Comparison of ENCODE assay signal across 1 cellular context in the genomic region with DNA sequence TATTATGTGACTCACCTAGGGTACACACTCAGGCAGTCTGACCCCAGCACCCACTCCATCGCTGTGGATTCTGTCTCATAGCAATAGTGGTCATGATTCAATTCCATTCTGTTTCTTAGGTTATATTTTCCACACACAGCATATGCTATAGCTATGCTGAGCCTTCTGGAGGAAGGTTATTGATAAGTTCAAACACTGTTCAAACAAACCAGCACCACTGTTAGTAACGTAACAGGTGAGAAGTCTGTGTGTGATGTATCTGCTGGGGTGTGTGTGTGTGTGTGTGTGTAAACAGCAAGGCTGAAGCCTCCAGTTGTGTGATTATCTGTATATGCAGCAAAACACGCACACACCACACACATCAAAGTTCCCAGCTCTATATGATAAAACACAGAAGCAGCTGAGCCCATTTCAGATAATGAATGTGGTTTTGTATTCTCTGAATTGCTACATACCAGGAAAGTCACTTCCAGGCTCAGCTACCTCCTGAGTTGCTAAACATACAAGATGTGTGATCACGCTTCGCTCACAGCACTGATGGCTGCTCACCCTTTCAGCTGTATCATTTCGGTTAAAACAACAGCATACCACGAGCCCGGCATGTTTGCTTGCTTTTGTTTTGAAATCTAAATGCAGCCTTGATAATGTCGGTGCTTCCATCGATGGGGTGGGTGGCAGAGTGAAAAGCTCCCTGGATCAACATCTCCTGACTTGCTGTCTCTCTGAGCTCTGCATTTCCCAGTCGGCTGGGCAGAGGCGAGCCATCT.
TF ChIP-seq lines count a peak whose summit lies in the region.

No MANE protein-coding gene starts in this region.

TF ChIP-seq in HepG2, 621 proteins besides CTCF, POLR2A, EP300 and RAD21 (continued from another document and continues in another):
- TF ChIP-seq HNRNPLL (IDR thresholded peaks at IDR 0.05; ENCODE audit: low read depth, low read length, poor library complexity, severe bottlenecking) (no peak), ZNF3 (CRISPR knock-in tag; IDR thresholded peaks at IDR 0.05) (no peak), TCF7 (IDR thresholded peaks at IDR 0.05; ENCODE audit: low read depth) (peak; percentile 76), CCDC6 (CRISPR knock-in tag; IDR thresholded peaks at IDR 0.05) (peak; percentile 77; the same call in 1 of the 2 replicates), SAFB2 (CRISPR knock-in tag; IDR thresholded peaks at IDR 0.05; ENCODE audit: borderline replicate concordance, low read depth) (no peak; the same call in 1 of the 2 replicates), WIZ (CRISPR knock-in tag; IDR thresholded peaks at IDR 0.05) (no peak), ELF3 (CRISPR knock-in tag; IDR thresholded peaks at IDR 0.05) (peak; percentile 87), MAF1 (CRISPR knock-in tag; IDR thresholded peaks at IDR 0.05; ENCODE audit: borderline replicate concordance) (no peak), ZNF138 (CRISPR knock-in tag; IDR thresholded peaks at IDR 0.05; ENCODE audit: low read depth) (no peak), ZNF160 (CRISPR knock-in tag; IDR thresholded peaks at IDR 0.05) (no peak), PHF8 (CRISPR knock-in tag; IDR thresholded peaks at IDR 0.05) (no peak), MAFF (IDR thresholded peaks at IDR 0.05; ENCODE audit: low read depth, low read length) (0 out of 2 replicates have a peak, but pooled peaks have one; percentile 4), CAMTA2 (CRISPR knock-in tag; IDR thresholded peaks at IDR 0.05; ENCODE audit: borderline replicate concordance) (no peak)
- TF ChIP-seq, protein P1, sequence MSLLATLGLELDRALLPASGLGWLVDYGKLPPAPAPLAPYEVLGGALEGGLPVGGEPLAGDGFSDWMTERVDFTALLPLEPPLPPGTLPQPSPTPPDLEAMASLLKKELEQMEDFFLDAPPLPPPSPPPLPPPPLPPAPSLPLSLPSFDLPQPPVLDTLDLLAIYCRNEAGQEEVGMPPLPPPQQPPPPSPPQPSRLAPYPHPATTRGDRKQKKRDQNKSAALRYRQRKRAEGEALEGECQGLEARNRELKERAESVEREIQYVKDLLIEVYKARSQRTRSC (CRISPR knock-in tag; IDR thresholded peaks at IDR 0.05; ENCODE audit: low read depth): no peak
- TF ChIP-seq, protein P2, sequence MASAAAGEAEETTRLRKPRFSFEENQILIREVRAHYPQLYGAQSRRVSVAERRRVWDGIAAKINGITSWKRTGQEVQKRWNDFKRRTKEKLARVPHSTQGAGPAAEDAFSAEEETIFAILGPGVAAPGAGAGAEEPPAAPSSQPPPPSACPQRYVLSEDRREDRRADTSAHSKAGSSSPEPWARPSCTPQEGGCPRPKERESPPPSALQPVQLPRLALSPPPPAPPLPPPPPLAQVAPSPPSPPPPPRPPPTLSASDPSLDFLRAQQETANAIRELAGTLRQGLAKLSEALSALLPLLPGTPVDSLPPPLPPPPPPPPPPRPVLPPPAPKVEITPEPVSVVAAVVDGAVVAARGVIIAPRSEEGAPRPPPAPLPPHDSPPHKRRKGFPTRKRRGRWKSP (CRISPR knock-in tag; IDR thresholded peaks at IDR 0.05): peak; percentile 76; the same call in 1 of the 2 replicates
- TF ChIP-seq, protein P3, sequence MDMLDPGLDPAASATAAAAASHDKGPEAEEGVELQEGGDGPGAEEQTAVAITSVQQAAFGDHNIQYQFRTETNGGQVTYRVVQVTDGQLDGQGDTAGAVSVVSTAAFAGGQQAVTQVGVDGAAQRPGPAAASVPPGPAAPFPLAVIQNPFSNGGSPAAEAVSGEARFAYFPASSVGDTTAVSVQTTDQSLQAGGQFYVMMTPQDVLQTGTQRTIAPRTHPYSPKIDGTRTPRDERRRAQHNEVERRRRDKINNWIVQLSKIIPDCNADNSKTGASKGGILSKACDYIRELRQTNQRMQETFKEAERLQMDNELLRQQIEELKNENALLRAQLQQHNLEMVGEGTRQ (IDR thresholded peaks at IDR 0.05; ENCODE audit: low read depth, low read length): no peak
- TF ChIP-seq, protein P3 (CRISPR knock-in tag; IDR thresholded peaks at IDR 0.05; ENCODE audit: borderline replicate concordance): no peak
- TF ChIP-seq, protein P4, sequence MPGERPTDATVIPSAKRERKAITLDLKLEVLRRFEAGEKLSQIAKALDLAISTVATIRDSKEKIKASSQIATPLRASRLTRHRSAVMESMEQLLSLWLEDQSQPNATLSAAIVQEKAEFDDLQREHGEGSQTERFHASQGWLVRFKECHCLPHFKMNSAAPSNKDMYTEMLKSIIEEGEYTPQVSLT (CRISPR knock-in tag; IDR thresholded peaks at IDR 0.05; ENCODE audit: borderline replicate concordance, low read depth): no peak
- TF ChIP-seq, protein P5, sequence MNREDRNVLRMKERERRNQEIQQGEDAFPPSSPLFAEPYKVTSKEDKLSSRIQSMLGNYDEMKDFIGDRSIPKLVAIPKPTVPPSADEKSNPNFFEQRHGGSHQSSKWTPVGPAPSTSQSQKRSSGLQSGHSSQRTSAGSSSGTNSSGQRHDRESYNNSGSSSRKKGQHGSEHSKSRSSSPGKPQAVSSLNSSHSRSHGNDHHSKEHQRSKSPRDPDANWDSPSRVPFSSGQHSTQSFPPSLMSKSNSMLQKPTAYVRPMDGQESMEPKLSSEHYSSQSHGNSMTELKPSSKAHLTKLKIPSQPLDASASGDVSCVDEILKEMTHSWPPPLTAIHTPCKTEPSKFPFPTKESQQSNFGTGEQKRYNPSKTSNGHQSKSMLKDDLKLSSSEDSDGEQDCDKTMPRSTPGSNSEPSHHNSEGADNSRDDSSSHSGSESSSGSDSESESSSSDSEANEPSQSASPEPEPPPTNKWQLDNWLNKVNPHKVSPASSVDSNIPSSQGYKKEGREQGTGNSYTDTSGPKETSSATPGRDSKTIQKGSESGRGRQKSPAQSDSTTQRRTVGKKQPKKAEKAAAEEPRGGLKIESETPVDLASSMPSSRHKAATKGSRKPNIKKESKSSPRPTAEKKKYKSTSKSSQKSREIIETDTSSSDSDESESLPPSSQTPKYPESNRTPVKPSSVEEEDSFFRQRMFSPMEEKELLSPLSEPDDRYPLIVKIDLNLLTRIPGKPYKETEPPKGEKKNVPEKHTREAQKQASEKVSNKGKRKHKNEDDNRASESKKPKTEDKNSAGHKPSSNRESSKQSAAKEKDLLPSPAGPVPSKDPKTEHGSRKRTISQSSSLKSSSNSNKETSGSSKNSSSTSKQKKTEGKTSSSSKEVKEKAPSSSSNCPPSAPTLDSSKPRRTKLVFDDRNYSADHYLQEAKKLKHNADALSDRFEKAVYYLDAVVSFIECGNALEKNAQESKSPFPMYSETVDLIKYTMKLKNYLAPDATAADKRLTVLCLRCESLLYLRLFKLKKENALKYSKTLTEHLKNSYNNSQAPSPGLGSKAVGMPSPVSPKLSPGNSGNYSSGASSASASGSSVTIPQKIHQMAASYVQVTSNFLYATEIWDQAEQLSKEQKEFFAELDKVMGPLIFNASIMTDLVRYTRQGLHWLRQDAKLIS (CRISPR knock-in tag; IDR thresholded peaks at IDR 0.05): no peak
- TF ChIP-seq, protein P6, sequence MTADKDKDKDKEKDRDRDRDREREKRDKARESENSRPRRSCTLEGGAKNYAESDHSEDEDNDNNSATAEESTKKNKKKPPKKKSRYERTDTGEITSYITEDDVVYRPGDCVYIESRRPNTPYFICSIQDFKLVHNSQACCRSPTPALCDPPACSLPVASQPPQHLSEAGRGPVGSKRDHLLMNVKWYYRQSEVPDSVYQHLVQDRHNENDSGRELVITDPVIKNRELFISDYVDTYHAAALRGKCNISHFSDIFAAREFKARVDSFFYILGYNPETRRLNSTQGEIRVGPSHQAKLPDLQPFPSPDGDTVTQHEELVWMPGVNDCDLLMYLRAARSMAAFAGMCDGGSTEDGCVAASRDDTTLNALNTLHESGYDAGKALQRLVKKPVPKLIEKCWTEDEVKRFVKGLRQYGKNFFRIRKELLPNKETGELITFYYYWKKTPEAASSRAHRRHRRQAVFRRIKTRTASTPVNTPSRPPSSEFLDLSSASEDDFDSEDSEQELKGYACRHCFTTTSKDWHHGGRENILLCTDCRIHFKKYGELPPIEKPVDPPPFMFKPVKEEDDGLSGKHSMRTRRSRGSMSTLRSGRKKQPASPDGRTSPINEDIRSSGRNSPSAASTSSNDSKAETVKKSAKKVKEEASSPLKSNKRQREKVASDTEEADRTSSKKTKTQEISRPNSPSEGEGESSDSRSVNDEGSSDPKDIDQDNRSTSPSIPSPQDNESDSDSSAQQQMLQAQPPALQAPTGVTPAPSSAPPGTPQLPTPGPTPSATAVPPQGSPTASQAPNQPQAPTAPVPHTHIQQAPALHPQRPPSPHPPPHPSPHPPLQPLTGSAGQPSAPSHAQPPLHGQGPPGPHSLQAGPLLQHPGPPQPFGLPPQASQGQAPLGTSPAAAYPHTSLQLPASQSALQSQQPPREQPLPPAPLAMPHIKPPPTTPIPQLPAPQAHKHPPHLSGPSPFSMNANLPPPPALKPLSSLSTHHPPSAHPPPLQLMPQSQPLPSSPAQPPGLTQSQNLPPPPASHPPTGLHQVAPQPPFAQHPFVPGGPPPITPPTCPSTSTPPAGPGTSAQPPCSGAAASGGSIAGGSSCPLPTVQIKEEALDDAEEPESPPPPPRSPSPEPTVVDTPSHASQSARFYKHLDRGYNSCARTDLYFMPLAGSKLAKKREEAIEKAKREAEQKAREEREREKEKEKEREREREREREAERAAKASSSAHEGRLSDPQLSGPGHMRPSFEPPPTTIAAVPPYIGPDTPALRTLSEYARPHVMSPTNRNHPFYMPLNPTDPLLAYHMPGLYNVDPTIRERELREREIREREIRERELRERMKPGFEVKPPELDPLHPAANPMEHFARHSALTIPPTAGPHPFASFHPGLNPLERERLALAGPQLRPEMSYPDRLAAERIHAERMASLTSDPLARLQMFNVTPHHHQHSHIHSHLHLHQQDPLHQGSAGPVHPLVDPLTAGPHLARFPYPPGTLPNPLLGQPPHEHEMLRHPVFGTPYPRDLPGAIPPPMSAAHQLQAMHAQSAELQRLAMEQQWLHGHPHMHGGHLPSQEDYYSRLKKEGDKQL (CRISPR knock-in tag; IDR thresholded peaks at IDR 0.05; ENCODE audit: low read depth): peak; percentile 81
- TF ChIP-seq, protein P7, sequence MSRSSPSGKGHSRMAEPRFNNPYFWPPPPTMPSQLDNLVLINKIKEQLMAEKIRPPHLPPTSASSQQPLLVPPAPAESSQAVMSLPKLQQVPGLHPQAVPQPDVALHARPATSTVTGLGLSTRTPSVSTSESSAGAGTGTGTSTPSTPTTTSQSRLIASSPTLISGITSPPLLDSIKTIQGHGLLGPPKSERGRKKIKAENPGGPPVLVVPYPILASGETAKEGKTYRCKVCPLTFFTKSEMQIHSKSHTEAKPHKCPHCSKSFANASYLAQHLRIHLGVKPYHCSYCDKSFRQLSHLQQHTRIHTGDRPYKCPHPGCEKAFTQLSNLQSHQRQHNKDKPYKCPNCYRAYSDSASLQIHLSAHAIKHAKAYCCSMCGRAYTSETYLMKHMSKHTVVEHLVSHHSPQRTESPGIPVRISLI (CRISPR knock-in tag; IDR thresholded peaks at IDR 0.05; ENCODE audit: borderline replicate concordance): peak; percentile 39; the same call in 1 of the 2 replicates
- TF ChIP-seq, protein P8, sequence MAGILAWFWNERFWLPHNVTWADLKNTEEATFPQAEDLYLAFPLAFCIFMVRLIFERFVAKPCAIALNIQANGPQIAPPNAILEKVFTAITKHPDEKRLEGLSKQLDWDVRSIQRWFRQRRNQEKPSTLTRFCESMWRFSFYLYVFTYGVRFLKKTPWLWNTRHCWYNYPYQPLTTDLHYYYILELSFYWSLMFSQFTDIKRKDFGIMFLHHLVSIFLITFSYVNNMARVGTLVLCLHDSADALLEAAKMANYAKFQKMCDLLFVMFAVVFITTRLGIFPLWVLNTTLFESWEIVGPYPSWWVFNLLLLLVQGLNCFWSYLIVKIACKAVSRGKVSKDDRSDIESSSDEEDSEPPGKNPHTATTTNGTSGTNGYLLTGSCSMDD (CRISPR knock-in tag; IDR thresholded peaks at IDR 0.05): no peak
- TF ChIP-seq, protein P9, sequence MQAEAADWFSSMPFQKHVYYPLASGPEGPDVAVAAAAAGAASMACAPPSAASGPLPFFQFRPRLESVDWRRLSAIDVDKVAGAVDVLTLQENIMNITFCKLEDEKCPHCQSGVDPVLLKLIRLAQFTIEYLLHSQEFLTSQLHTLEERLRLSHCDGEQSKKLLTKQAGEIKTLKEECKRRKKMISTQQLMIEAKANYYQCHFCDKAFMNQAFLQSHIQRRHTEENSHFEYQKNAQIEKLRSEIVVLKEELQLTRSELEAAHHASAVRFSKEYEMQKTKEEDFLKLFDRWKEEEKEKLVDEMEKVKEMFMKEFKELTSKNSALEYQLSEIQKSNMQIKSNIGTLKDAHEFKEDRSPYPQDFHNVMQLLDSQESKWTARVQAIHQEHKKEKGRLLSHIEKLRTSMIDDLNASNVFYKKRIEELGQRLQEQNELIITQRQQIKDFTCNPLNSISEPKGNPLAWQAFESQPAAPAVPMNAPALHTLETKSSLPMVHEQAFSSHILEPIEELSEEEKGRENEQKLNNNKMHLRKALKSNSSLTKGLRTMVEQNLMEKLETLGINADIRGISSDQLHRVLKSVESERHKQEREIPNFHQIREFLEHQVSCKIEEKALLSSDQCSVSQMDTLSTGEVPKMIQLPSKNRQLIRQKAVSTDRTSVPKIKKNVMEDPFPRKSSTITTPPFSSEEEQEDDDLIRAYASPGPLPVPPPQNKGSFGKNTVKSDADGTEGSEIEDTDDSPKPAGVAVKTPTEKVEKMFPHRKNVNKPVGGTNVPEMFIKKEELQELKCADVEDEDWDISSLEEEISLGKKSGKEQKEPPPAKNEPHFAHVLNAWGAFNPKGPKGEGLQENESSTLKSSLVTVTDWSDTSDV (CRISPR knock-in tag; IDR thresholded peaks at IDR 0.05): no peak
